1 cellular context compared by ENCODE assay signal in the genomic region with DNA sequence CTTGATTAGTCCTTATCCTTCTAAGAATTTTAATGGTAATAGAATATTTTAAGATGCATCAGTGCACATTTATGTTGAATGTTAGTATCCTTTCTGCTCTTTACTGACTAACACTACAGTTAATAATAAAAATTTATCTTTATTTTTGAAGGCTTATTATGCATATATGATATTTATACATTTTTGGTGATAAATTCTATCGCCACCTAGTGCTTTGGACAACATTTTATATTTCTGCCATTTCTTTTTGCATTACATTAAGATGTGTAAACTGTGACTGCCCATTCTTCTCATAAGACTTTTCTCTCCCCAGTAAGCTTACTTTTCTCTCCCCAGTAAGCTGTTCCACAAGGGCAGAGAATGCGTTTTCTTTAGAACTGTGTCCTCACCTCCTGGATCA.
TF ChIP-seq lines count a peak whose summit lies in the region.

No MANE protein-coding gene starts in this region.

TF ChIP-seq in HepG2, 621 proteins besides CTCF, POLR2A, EP300 and RAD21 (continued from another document):
- TF ChIP-seq, protein P1, sequence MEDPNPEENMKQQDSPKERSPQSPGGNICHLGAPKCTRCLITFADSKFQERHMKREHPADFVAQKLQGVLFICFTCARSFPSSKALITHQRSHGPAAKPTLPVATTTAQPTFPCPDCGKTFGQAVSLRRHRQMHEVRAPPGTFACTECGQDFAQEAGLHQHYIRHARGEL (CRISPR knock-in tag; IDR thresholded peaks at IDR 0.05): no peak
- TF ChIP-seq, protein P2, sequence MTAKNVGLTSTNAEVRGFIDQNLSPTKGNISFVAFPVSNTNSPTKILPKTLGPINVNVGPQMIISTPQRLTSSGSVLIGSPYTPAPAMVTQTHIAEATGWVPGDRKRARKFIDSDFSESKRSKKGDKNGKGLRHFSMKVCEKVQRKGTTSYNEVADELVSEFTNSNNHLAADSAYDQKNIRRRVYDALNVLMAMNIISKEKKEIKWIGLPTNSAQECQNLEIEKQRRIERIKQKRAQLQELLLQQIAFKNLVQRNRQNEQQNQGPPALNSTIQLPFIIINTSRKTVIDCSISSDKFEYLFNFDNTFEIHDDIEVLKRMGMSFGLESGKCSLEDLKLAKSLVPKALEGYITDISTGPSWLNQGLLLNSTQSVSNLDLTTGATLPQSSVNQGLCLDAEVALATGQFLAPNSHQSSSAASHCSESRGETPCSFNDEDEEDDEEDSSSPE (CRISPR knock-in tag; IDR thresholded peaks at IDR 0.05): no peak
- TF ChIP-seq ZNF263 (CRISPR knock-in tag; IDR thresholded peaks at IDR 0.05): no peak
- no peak for TF ChIP-seq MXD4 (CRISPR knock-in tag; IDR thresholded peaks at IDR 0.05)
- no peak for TF ChIP-seq NFE2L2 (IDR thresholded peaks at IDR 0.05; ENCODE audit: low read length)
- TF ChIP-seq KLF16 (CRISPR knock-in tag; IDR thresholded peaks at IDR 0.05): no peak
